In genomic region chr19:36849701-36850645, GRCh38 we compare ENCODE assay signal across 8 cellular contexts. TPM values are rescaled to one million over a fixed set of nuclear protein-coding genes. Genes with fewer than 3 reads are reported as not detected.
DNase-seq lines count a peak whose midpoint lies in the region; ATAC-seq and TF ChIP-seq lines count a peak whose summit lies in the region.

No MANE protein-coding gene starts in this region.

- BruUV-seq in PC-3 (replicated peaks; lab: Mats Ljungman, UMichigan) = TSS peak; percentile 51

- no peak overlapping the region for H3K27ac ChIP-seq in PC-3 (ENCODE audit: low read length)
- H3K27ac ChIP-seq in esophagus squamous epithelium = peak overlapping the region; percentile 79 to 95 (median 94)
- H3K27ac ChIP-seq in muscle layer of duodenum (ENCODE audit: low read length) = peak overlapping the region; percentile 94

- H3F3A ChIP-seq in PC-3 (ENCODE audit: low read length, unreplicated experiment) = no peaks in the 10 kb centered on the region

- H2AFZ ChIP-seq in PC-3 (ENCODE audit: low read length) = peak overlapping the region; percentile 93

- intact Hi-C loops in PC-3 (cut with micrococcal nuclease) = no loop called here
- intact Hi-C loops in esophagus squamous epithelium (cut with DNase I) = no loop called here

- peak overlapping the region; percentile 25; the same call in 1 of the 2 replicates for H3K9ac ChIP-seq in PC-3 (ENCODE audit: low read length)

- H3K4me1 ChIP-seq in PC-3 (ENCODE audit: insufficient read depth, low read length) = no peaks in the 10 kb centered on the region
- H3K4me1 ChIP-seq in esophagus squamous epithelium = peaks cover 0 to 25% (median 11%) of the 10 kb centered on the region in 3 donors
- peaks cover 4 to 8% of the 10 kb centered on the region in 2 donors for H3K4me1 ChIP-seq in muscle layer of duodenum (ENCODE audit: control insufficient read depth in 1 of 2, insufficient read depth in 2 of 2, low read length in 2 of 2)

- peak overlapping the region; percentile 78 for H3K4me2 ChIP-seq in PC-3 (ENCODE audit: low read length)

- POLR2A ChIA-PET in PC-3 (lab: Charles Lee; ENCODE audit: unreplicated experiment) = interaction anchor here (0.6 kb wide), 2 partner anchors 183 to 228 kb away, joined by 3 to 4 read pairs; partner anchors contain the start of genes ZNF420 and ZNF461

- ATAC-seq in GM21423 (IDR thresholded peaks at IDR 0.05; ENCODE audit: unreplicated experiment) = peak; percentile 86
- ATAC-seq in PC-3 = peak; percentile 89

- H3K4me3 ChIP-seq in PC-3 (ENCODE audit: low read length) (peak overlapping the region; percentile 84), esophagus squamous epithelium (peak overlapping the region; percentile 60 to 93 (median 76)), muscle layer of duodenum (ENCODE audit: low read depth in 1 of 2, low read length in 2 of 2) (peak overlapping the region; percentile 93 to 99)

- TF ChIP-seq POLR2A in esophagus squamous epithelium (IDR thresholded peaks at IDR 0.05) = peak in 2 of 4 donors; percentile 48 to 60

- H3K9me3 ChIP-seq in PC-3 (ENCODE audit: low read length) (0 out of 2 replicates have a peak, but pooled peaks cover 6% of the 10 kb centered on the region), esophagus squamous epithelium (peaks cover 0 to 16% (median 6%) of the 10 kb centered on the region in 3 donors), muscle layer of duodenum (ENCODE audit: control insufficient read depth in 1 of 2, low read length in 2 of 2) (peaks cover 6 to 9% of the 10 kb centered on the region in 2 donors)

- TF ChIP-seq CTCF in PC-3 (conservative IDR thresholded peaks at IDR 0.05; ENCODE audit: low read depth, low read length) (no peak), esophagus squamous epithelium (IDR thresholded peaks at IDR 0.05) (no peak)

- 0 to 1% methylated on average over 21 to 22 of the region's 37 CpGs for WGBS in esophagus squamous epithelium, 2 donors

- CTCF ChIA-PET in PC-3 (lab: Charles Lee) = no interaction called here

- no peaks in the 10 kb centered on the region for H3K36me3 ChIP-seq in PC-3 (ENCODE audit: low read depth, low read length)
- peaks cover 0 to 46% (median 0%) of the 10 kb centered on the region in 3 donors for H3K36me3 ChIP-seq in esophagus squamous epithelium
- H3K36me3 ChIP-seq in muscle layer of duodenum (ENCODE audit: control insufficient read depth in 1 of 2, insufficient read depth in 2 of 2, low read length in 2 of 2) = peaks cover 5 to 26% of the 10 kb centered on the region in 2 donors

- no peaks in the 10 kb centered on the region for H4K20me1 ChIP-seq in PC-3 (ENCODE audit: low read length)

- no peaks in the 10 kb centered on the region for H3K9me2 ChIP-seq in PC-3 (replicated peaks; ENCODE audit: low read length)

- H3K27me3 ChIP-seq in PC-3 (ENCODE audit: low read length) (no peaks in the 10 kb centered on the region), esophagus squamous epithelium (no peaks in the 10 kb centered on the region), muscle layer of duodenum (ENCODE audit: low read depth, low read length) (no peaks in the 10 kb centered on the region)

- DNase-seq in D341Med (ENCODE audit: low spot score) = peak; percentile 92
- peak; percentile 76 for DNase-seq in HuH-7.5 (ENCODE audit: low spot score)
- DNase-seq in PC-3 = peak; percentile 58
- DNase-seq in activated T-cell treated with anti-CD3 and anti-CD28 coated beads, Interleukin-2, amount 50 U/mL, for 48 hours = peak; percentile 89 to 91
- peak; percentile 46 for DNase-seq in esophagus squamous epithelium (lab: John Stamatoyannopoulos, UW)
- DNase-seq in stimulated activated CD8-positive, alpha-beta memory T cell treated with anti-CD3 and anti-CD28 coated beads, Interleukin-7, amount 100 ng/mL, for 1 hour (ENCODE audit: low read depth in 2 of 2) = peak; percentile 70 to 75

- H3K79me2 ChIP-seq in PC-3 (ENCODE audit: low read length) = no peaks in the 10 kb centered on the region

RNA-seq across cellular contexts. Expression of gene ZNF345, which starts 0.7 kb away (rescaled TPM):
- total RNA-seq in PC-3 (2014; rRNA removed) (0.66 and 1.3 TPM in 2 replicates), esophagus squamous epithelium (10 to 100 TPM in 1 of 4 donors, 1 to 10 TPM in 2, under 1 TPM in 1; 0.87 to 10.3 (median 1.4) TPM)

RNA-seq across cellular contexts. Expression of gene ZNF790, which starts 11.8 kb away (rescaled TPM):
- total RNA-seq in PC-3 (2014; rRNA removed) = 0.63 and 1.2 TPM in 2 replicates
- total RNA-seq in esophagus squamous epithelium = 1 to 10 TPM; 2.4 to 7.1 (median 4.1) TPM
